ENCODE assay signal across 9 cellular contexts in genomic region chr19:24032651-24033050, GRCh38. TPM values are rescaled to one million over a fixed set of nuclear protein-coding genes. Genes with fewer than 3 reads are reported as not detected.
DNase-seq lines count a peak whose midpoint lies in the region; ATAC-seq, FAIRE-seq and TF ChIP-seq lines count a peak whose summit lies in the region.
"Had no signal": no experiment of that assay in that cellular context is flagged by ENCODE, and none has a peak within 500 bp of the region (broad histone marks: within the 10 kb centered on the region; RNA-seq: fewer than 3 reads in every experiment).

No MANE protein-coding gene starts in this region.

- H3K4me3 Mint-ChIP-seq in memory B cell (peak overlapping the region; percentile 100), type B pancreatic cell (peak overlapping the region; percentile 100)

- peak overlapping the region in 9 of 10 donors; percentile 4 to 96 (median 92) for H3K27ac ChIP-seq in heart right ventricle
- peak overlapping the region; percentile 93 to 96 for H3K27ac ChIP-seq in ascending aorta

- H3K4me3 ChIP-seq in heart right ventricle (peak overlapping the region; percentile 67 to 93 (median 82)), ascending aorta (peak overlapping the region; percentile 88 to 90)

- peaks cover 24% of the 10 kb centered on the region for H3K4me1 Mint-ChIP-seq in memory B cell
- H3K4me1 Mint-ChIP-seq in type B pancreatic cell (ENCODE audit: unreplicated experiment): peaks cover 10% of the 10 kb centered on the region

- H3K27ac Mint-ChIP-seq in memory B cell: peak overlapping the region; percentile 97
- peak overlapping the region; percentile 100 for H3K27ac Mint-ChIP-seq in type B pancreatic cell

- H3K27me3 ChIP-seq in heart right ventricle: no peaks in the 10 kb centered on the region
- no peaks in the 10 kb centered on the region for H3K27me3 ChIP-seq in ascending aorta

- H3K9me3 Mint-ChIP-seq in memory B cell: no peaks in the 10 kb centered on the region
- peaks cover 5% of the 10 kb centered on the region for H3K9me3 Mint-ChIP-seq in type B pancreatic cell

- ATAC-seq in heart right ventricle (no peak), left cardiac atrium (no peak), memory B cell (ENCODE audit: low read depth) (no peak), HG03135 (IDR thresholded peaks at IDR 0.05; ENCODE audit: unreplicated experiment) (no peak)

- peaks cover 9% of the 10 kb centered on the region for H3K36me3 Mint-ChIP-seq in memory B cell
- peaks cover 23% of the 10 kb centered on the region for H3K36me3 Mint-ChIP-seq in type B pancreatic cell

- no peak for TF ChIP-seq CTCF in heart right ventricle (IDR thresholded peaks at IDR 0.05)
- TF ChIP-seq CTCF in ascending aorta (IDR thresholded peaks at IDR 0.05): no peak
- no peak for TF ChIP-seq CTCF in type B pancreatic cell (conservative IDR thresholded peaks at IDR 0.05)

- 81 to 82% methylated on average over 15 of the region's 15 CpGs for WGBS in heart right ventricle, 2 donors

- DNase-seq in heart right ventricle (no peak), left cardiac atrium (no peak), ascending aorta (ENCODE audit: low spot score in 2 of 2) (no peak), memory B cell (ENCODE audit: low spot score in 2 of 2) (no peak), type B pancreatic cell (ENCODE audit: extremely low spot score, unreplicated experiment) (no peak), urothelium cell line (ENCODE audit: low spot score) (no peak)
- DNase-seq in stimulated activated CD4-positive, alpha-beta T cell treated with anti-CD3 and anti-CD28 coated beads, Interleukin-2, amount 100 ng/mL, for 24 hours: no peak

- H3K27me3 Mint-ChIP-seq in memory B cell: no peaks in the 10 kb centered on the region
- no peaks in the 10 kb centered on the region for H3K27me3 Mint-ChIP-seq in type B pancreatic cell

- peaks cover 4 to 39% (median 29%) of the 10 kb centered on the region in 9 donors for H3K4me1 ChIP-seq in heart right ventricle
- H3K4me1 ChIP-seq in ascending aorta: peaks cover 4 to 10% of the 10 kb centered on the region in 2 donors

- FAIRE-seq in urothelium cell line (lab: Jason Lieb, UNC): no peak
- FAIRE-seq: D721Med had no signal

- H3K9me3 ChIP-seq in heart right ventricle: no peaks in the 10 kb centered on the region
- H3K9me3 ChIP-seq in ascending aorta: no peaks in the 10 kb centered on the region

- intact Hi-C loops in heart right ventricle (cut with DNase I) (loop anchor here in 3 of 10 donors (5.0 to 10.0 kb wide), 4 partner anchors 55 to 638 kb away; partner anchors contain the start of genes ZNF254 (in 1 of the 3), ZNF675 (in 1 of the 3) and ZNF91 (in 1 of the 3)), left cardiac atrium (cut with DNase I) (no loop called here), ascending aorta (cut with DNase I) (loop anchor here (2.0 to 10.0 kb wide), 3 partner anchors 54 to 638 kb away; partner anchors contain the start of genes ZNF254, ZNF681 and ZNF91)

- peaks cover 0 to 19% (median 10%) of the 10 kb centered on the region in 9 donors for H3K36me3 ChIP-seq in heart right ventricle
- peaks cover 0 to 15% of the 10 kb centered on the region in 2 donors for H3K36me3 ChIP-seq in ascending aorta

RNA-seq across cellular contexts. Expression of gene ZNF254, which starts 54.3 kb away (rescaled TPM):
- 10 to 100 TPM in 7 of 10 donors, 1 to 10 TPM in 3; 7.2 to 14.5 (median 11.7) TPM for total RNA-seq in heart right ventricle
- 1 to 10 TPM; 2.3 to 7.1 TPM for polyA plus RNA-seq in heart right ventricle
- 10 to 100 TPM; 11.7 to 12.1 TPM for total RNA-seq in left cardiac atrium
- total RNA-seq in ascending aorta: 6.0 TPM
- total RNA-seq in type B pancreatic cell (ENCODE audit: low replicate concordance): 21.1 and 29.9 TPM in 2 replicates
